In the genomic region with DNA sequence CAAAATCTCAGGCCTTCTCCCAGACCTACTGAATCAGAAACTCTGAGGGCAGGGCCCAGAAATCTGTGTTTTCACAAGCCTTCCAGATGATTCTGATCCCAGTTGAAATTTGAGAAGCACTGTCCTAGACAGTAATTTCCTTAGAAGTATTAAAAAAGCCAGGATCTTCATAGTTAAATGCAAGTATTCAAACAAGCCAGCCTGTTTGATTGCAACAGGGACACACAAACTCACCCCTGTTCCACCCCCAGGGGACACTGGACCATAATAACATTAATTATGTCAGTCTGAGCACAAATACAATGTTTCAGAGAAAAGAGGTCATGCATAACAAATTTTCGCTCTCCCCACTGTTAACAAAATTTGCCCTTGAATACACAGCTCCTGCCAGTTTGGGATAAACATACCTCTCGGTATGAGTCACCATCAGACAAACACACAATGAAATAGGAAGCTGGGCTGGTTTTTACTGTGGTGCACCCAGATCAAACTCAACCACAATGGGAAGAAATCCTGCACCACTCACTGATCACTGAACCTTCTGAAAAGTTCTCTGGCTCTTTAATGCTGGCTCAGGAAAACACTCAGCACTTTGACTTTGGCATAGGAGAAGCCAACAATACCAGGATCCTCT, we compare ENCODE assay signal across 8 cellular contexts. TPM values are rescaled to one million over a fixed set of nuclear protein-coding genes. Genes with fewer than 3 reads are reported as not detected.
A peak's percentile ranks its signal among the peaks of the same experiment; 100 is the strongest.
DNase-seq lines count a peak whose midpoint lies in the region; ATAC-seq and TF ChIP-seq lines count a peak whose summit lies in the region.

No MANE protein-coding gene starts in this region.

- no peaks in the 10 kb centered on the region for H4K20me1 ChIP-seq in MM.1S (ENCODE audit: insufficient read depth, low read length)

- H3F3A ChIP-seq in MM.1S (ENCODE audit: insufficient read depth, low read length): no peaks in the 10 kb centered on the region

- H3K4me1 ChIP-seq in lung (ENCODE audit: control insufficient read depth in 2 of 2, insufficient read depth in 2 of 2, low read length in 2 of 2) (peaks cover 5 to 34% of the 10 kb centered on the region in 2 donors), MM.1S (ENCODE audit: low read length) (no peaks in the 10 kb centered on the region)

- H3K9me2 ChIP-seq in MM.1S (replicated peaks; ENCODE audit: insufficient read depth, low read length): no peaks in the 10 kb centered on the region

- H3K36me3 ChIP-seq in lung (ENCODE audit: control insufficient read depth in 2 of 2, insufficient read depth in 2 of 2, low read length in 2 of 2) (peaks cover 0 to 7% of the 10 kb centered on the region in 2 donors), MM.1S (replicated peaks; ENCODE audit: insufficient read depth, low read length) (no peaks in the 10 kb centered on the region)

- H3K27me3 ChIP-seq in lung (ENCODE audit: control insufficient read depth, insufficient read depth): no peaks in the 10 kb centered on the region
- H3K27me3 ChIP-seq in MM.1S (replicated peaks; ENCODE audit: insufficient read depth, low read length): no peaks in the 10 kb centered on the region

- H3K4me2 ChIP-seq in MM.1S (ENCODE audit: low read depth, low read length): no peak overlapping the region

- ATAC-seq in lung (ENCODE audit: insufficient read depth, low FRiP score): peak; percentile 76
- ATAC-seq in HG03139 (IDR thresholded peaks at IDR 0.05; ENCODE audit: unreplicated experiment): no peak
- no peak for ATAC-seq in HG02798 (IDR thresholded peaks at IDR 0.05; ENCODE audit: poor library complexity, unreplicated experiment)

- H2AFZ ChIP-seq in MM.1S (ENCODE audit: low read length): no peak overlapping the region

- no peak overlapping the region for H3K4me3 ChIP-seq in lung
- no peak overlapping the region for H3K4me3 ChIP-seq in MM.1S (ENCODE audit: low read length)

- TF ChIP-seq CTCF in C4-2B (conservative IDR thresholded peaks at IDR 0.05) (no peak), lung (IDR thresholded peaks at IDR 0.05; ENCODE audit: control extremely low read depth, extremely low read depth) (no peak), MM.1S (IDR thresholded peaks at IDR 0.05; ENCODE audit: low read length) (no peak)

- H3K27ac ChIP-seq in C4-2B (peak overlapping the region; percentile 1; the same call in 1 of the 2 replicates), caudate nucleus (ENCODE audit: low read depth, low read length) (peak overlapping the region; percentile 64), lung (ENCODE audit: low read depth in 1 of 2, low read length in 1 of 2) (peak overlapping the region; percentile 71 to 74), MM.1S (ENCODE audit: low read length) (no peak overlapping the region)

- WGBS in lung, 2 donors: 24 to 55% methylated on average over 2 of the region's 2 CpGs

- H3K9me3 ChIP-seq in lung (ENCODE audit: control insufficient read depth in 2 of 2, insufficient read depth in 1 of 2, low read length in 1 of 2) (no peaks in the 10 kb centered on the region), MM.1S (replicated peaks; ENCODE audit: insufficient read depth, low read length) (no peaks in the 10 kb centered on the region)

- DNase-seq in LHCN-M2 (ENCODE audit: low read depth) (peak; percentile 93), caudate nucleus (lab: John Stamatoyannopoulos, UW) (no peak), lung (ENCODE audit: low spot score) (no peak), MM.1S (no peak), amygdala (lab: John Stamatoyannopoulos, UW) (no peak)

- no peaks in the 10 kb centered on the region for H3K79me2 ChIP-seq in MM.1S (ENCODE audit: low read length)

- no peak overlapping the region for H3K9ac ChIP-seq in MM.1S (ENCODE audit: low read length)

RNA-seq across cellular contexts. Expression of gene ABLIM1, which starts 34.3 kb away (rescaled TPM):
- total RNA-seq in LHCN-M2 (2014; rRNA removed) (0.26 and 0.69 TPM in 2 replicates), lung (100 to 1,000 TPM in 1 of 2 donors, 10 to 100 TPM in 1; 93.4 to 135 TPM)
- 2.9 TPM for polyA plus RNA-seq in LHCN-M2 (2012)
- polyA plus RNA-seq in lung: 10 to 100 TPM; 20.0 to 26.4 TPM

Comparison
In these comparisons a context has a peak if more than half of its experiments do, and no peak if none do; other contexts are left out.
1. RNA of gene ABLIM1, which starts 34.3 kb away (total RNA-seq): 93.4 to 135 TPM in lung; 0.26 to 0.69 TPM in LHCN-M2; every median in the first group is over 10 times any median in the second.